Comparison of ENCODE assay signal across 9 cellular contexts in genomic region chr11:73047773-73048371, GRCh38.
DNase-seq lines count a peak whose midpoint lies in the region; ATAC-seq, FAIRE-seq and TF ChIP-seq lines count a peak whose summit lies in the region.
"Had no signal": no experiment of that assay in that cellular context is flagged by ENCODE, and none has a peak within 500 bp of the region (broad histone marks: within the 10 kb centered on the region; RNA-seq: fewer than 3 reads in every experiment).

No MANE protein-coding gene starts in this region.

- DNase-seq in NCI-H146 treated with DMSO at 0.1 percent for 48 hours (lab: John Stamatoyannopoulos, UW; ENCODE audit: unreplicated experiment), result peak; percentile 90
- DNase-seq in HK-2 (ENCODE audit: unreplicated experiment), result no peak
- no peak for DNase-seq in NCI-H1436 (lab: John Stamatoyannopoulos, UW)
- DNase-seq in lower leg skin (ENCODE audit: low spot score in 2 of 2), result no peak
- DNase-seq in HUDEP-2 (lab: John Stamatoyannopoulos, UW; ENCODE audit: unreplicated experiment in 76 of 76), result no peak

- ATAC-seq in GM18499 (IDR thresholded peaks at IDR 0.05; ENCODE audit: insufficient read depth, unreplicated experiment), result peak; percentile 57
- ATAC-seq in GM21723 (IDR thresholded peaks at IDR 0.05; ENCODE audit: unreplicated experiment), result peak; percentile 80

- intact Hi-C loops in lower leg skin (cut with DNase I; ENCODE audit: low total_unique reads), result loop anchor here (2.0 kb wide), 1 partner anchor 15 kb away; no protein-coding TSS in a partner anchor

- 61 to 69% methylated on average over 2 of the region's 2 CpGs for WGBS in lower leg skin, 2 donors

- H3K4me3 ChIP-seq in lower leg skin (ENCODE audit: low read depth, poor library complexity, severe bottlenecking), result no peak overlapping the region

- peak; percentile 72 for FAIRE-seq in islet of Langerhans (lab: Jason Lieb, UNC)
- FAIRE-seq: endometrium had no signal

- TF ChIP-seq CTCF in lower leg skin (IDR thresholded peaks at IDR 0.05), result no peak

- no peak for TF ChIP-seq POLR2A in lower leg skin (IDR thresholded peaks at IDR 0.05)
